ENCODE assay signal across 22 cellular contexts in genomic region chr19:4780860-4781259, GRCh38. TPM values are rescaled to one million over a fixed set of nuclear protein-coding genes. Genes with fewer than 3 reads are reported as not detected.
DNase-seq lines count a peak whose midpoint lies in the region; ATAC-seq and TF ChIP-seq lines count a peak whose summit lies in the region.
"Had no signal": no experiment of that assay in that cellular context is flagged by ENCODE, and none has a peak within 500 bp of the region (broad histone marks: within the 10 kb centered on the region; RNA-seq: fewer than 3 reads in every experiment).

No MANE protein-coding gene starts in this region.

- no peaks in the 10 kb centered on the region for H4K20me1 ChIP-seq in BLaER1
- no peaks in the 10 kb centered on the region for H4K20me1 ChIP-seq in DOHH2 (ENCODE audit: control insufficient read depth, insufficient read depth, low read depth, low read length)
- H4K20me1 ChIP-seq in SU-DHL-6 (ENCODE audit: low read depth, low read length): no peaks in the 10 kb centered on the region

- H3K27me3 ChIP-seq in BLaER1: no peaks in the 10 kb centered on the region
- no peaks in the 10 kb centered on the region for H3K27me3 ChIP-seq in DOHH2 (ENCODE audit: control insufficient read depth, low read length)
- H3K27me3 ChIP-seq in SU-DHL-6 (ENCODE audit: low read length): no peaks in the 10 kb centered on the region
- H3K27me3 ChIP-seq: BE2C had no signal

- H3K27ac ChIP-seq in BLaER1: 0 out of 2 replicates have a peak overlapping the region, but pooled peaks have one; percentile 22
- H3K27ac ChIP-seq in DOHH2 (ENCODE audit: low read depth, low read length): peak overlapping the region; percentile 90
- no peak overlapping the region for H3K27ac ChIP-seq in SU-DHL-6 (ENCODE audit: low read depth, low read length)
- H3K27ac ChIP-seq: A549, C4-2B had no signal

- TF ChIP-seq CTCF in DOHH2 (IDR thresholded peaks at IDR 0.05; ENCODE audit: low read depth, low read length, poor library complexity, severe bottlenecking): no peak
- no peak for TF ChIP-seq CTCF in SU-DHL-6 (IDR thresholded peaks at IDR 0.05; ENCODE audit: insufficient read depth, low read length, poor library complexity, severe bottlenecking)

- H3K4me1 Mint-ChIP-seq in naive thymus-derived CD8-positive, alpha-beta T cell: no peaks in the 10 kb centered on the region
- H3K4me1 Mint-ChIP-seq: GM23338 had no signal

- H3K4me3 ChIP-seq in BLaER1 (no peak overlapping the region), DOHH2 (ENCODE audit: low read length) (peak overlapping the region; percentile 68), SU-DHL-6 (ENCODE audit: insufficient read depth, low read length, poor library complexity, severe bottlenecking) (no peak overlapping the region)
- H3K4me3 ChIP-seq: A549, GM23338 had no signal

- no peak overlapping the region for H3K27ac Mint-ChIP-seq in naive thymus-derived CD8-positive, alpha-beta T cell
- H3K27ac Mint-ChIP-seq: CD8-positive, alpha-beta T cell; GM23338; H9; HFFc6 had no signal

- H3K27me3 Mint-ChIP-seq in naive thymus-derived CD8-positive, alpha-beta T cell: peaks cover under 1 to 39% (median 15%) of the 10 kb centered on the region in 5 donors

- no peak overlapping the region for H3K9ac ChIP-seq in BLaER1
- H3K9ac ChIP-seq in SU-DHL-6 (ENCODE audit: low read length): no peak overlapping the region

- H3K4me2 ChIP-seq in BLaER1 (peak overlapping the region; percentile 55), DOHH2 (ENCODE audit: low read length) (peak overlapping the region; percentile 69), SU-DHL-6 (ENCODE audit: low read depth, low read length, poor library complexity, severe bottlenecking) (peak overlapping the region; percentile 9)
- H3K4me2 ChIP-seq: A549, GM23338 had no signal

- peak overlapping the region; percentile 29 for H2AFZ ChIP-seq in SU-DHL-6 (ENCODE audit: low read depth, low read length, severe bottlenecking)
- H2AFZ ChIP-seq: GM23338 had no signal

- H3F3A ChIP-seq in DOHH2 (ENCODE audit: control insufficient read depth, insufficient read depth) (peaks cover 7% of the 10 kb centered on the region), SU-DHL-6 (ENCODE audit: insufficient read depth) (no peaks in the 10 kb centered on the region)

- peaks cover 34% of the 10 kb centered on the region for H3K79me2 ChIP-seq in DOHH2 (ENCODE audit: control insufficient read depth, low read length)
- no peaks in the 10 kb centered on the region for H3K79me2 ChIP-seq in SU-DHL-6 (ENCODE audit: insufficient read depth, low read length)

- H3K9me3 ChIP-seq in BLaER1: peaks cover 10% of the 10 kb centered on the region
- H3K9me3 ChIP-seq in DOHH2 (ENCODE audit: control insufficient read depth, insufficient read depth, low read length): peaks cover 3% of the 10 kb centered on the region; the same call in 1 of the 2 replicates
- H3K9me3 ChIP-seq in SU-DHL-6 (ENCODE audit: insufficient read depth, low read length): no peaks in the 10 kb centered on the region
- H3K9me3 ChIP-seq: BE2C, Caco-2 had no signal

- H3K36me3 ChIP-seq in BLaER1 (no peaks in the 10 kb centered on the region), DOHH2 (ENCODE audit: control insufficient read depth, low read length) (peaks cover 13% of the 10 kb centered on the region), SU-DHL-6 (ENCODE audit: low read length) (no peaks in the 10 kb centered on the region)
- H3K36me3 ChIP-seq: BE2C had no signal

- no peak for DNase-seq in NCI-H146 (lab: John Stamatoyannopoulos, UW)
- no peak for DNase-seq in naive thymus-derived CD8-positive, alpha-beta T cell
- DNase-seq in nucleus accumbens (lab: John Stamatoyannopoulos, UW): no peak
- DNase-seq: 8988T; ACHN; AML-193; BE2C; Caco-2; CD4-positive, CD25-positive, alpha-beta regulatory T cell; CD8-positive, alpha-beta T cell; DMS153; DND-41; EL; GDM1; H9; HFFc6 had no signal

- no peak for ATAC-seq in naive thymus-derived CD8-positive, alpha-beta T cell
- ATAC-seq: A549; CD8-positive, alpha-beta T cell; GM23338 had no signal

- H3K4me3 Mint-ChIP-seq in naive thymus-derived CD8-positive, alpha-beta T cell: no peak overlapping the region
- H3K4me3 Mint-ChIP-seq: CD4-positive, CD25-positive, alpha-beta regulatory T cell; CD8-positive, alpha-beta T cell; GM23338; H9; HFFc6 had no signal

- H3K36me3 Mint-ChIP-seq in naive thymus-derived CD8-positive, alpha-beta T cell: peaks cover 2 to 8% (median 4%) of the 10 kb centered on the region in 3 donors
- H3K36me3 Mint-ChIP-seq: CD4-positive, CD25-positive, alpha-beta regulatory T cell had no signal

- peaks cover 0 to 4% (median 0%) of the 10 kb centered on the region in 9 donors for H3K9me3 Mint-ChIP-seq in naive thymus-derived CD8-positive, alpha-beta T cell

- POLR2A ChIA-PET in naive thymus-derived CD8-positive, alpha-beta T cell (lab: Charles Lee): no interaction called here

- H3K9me2 ChIP-seq in DOHH2 (replicated peaks; ENCODE audit: control insufficient read depth, low read length): no peaks in the 10 kb centered on the region
- no peaks in the 10 kb centered on the region for H3K9me2 ChIP-seq in SU-DHL-6 (replicated peaks; ENCODE audit: insufficient read depth, low read length)

- peaks cover 94% of the 10 kb centered on the region for H3K4me1 ChIP-seq in BLaER1
- peaks cover 78% of the 10 kb centered on the region for H3K4me1 ChIP-seq in DOHH2 (ENCODE audit: control insufficient read depth, low read length)
- H3K4me1 ChIP-seq: A549, Caco-2 had no signal

RNA-seq across cellular contexts. Expression of gene FEM1A, which starts 10.7 kb away (rescaled TPM):
- 10 to 100 TPM; 15.1 to 15.2 TPM for total RNA-seq in naive thymus-derived CD8-positive, alpha-beta T cell
- 1 to 10 TPM; 1.7 to 3.6 (median 2.5) TPM for polyA plus RNA-seq in naive thymus-derived CD8-positive, alpha-beta T cell

RNA-seq across cellular contexts. Expression of gene TICAM1, which starts 50.7 kb away (rescaled TPM):
- 1 to 10 TPM; 7.2 to 7.6 TPM for total RNA-seq in naive thymus-derived CD8-positive, alpha-beta T cell
- polyA plus RNA-seq in naive thymus-derived CD8-positive, alpha-beta T cell: 1 to 10 TPM; 2.4 to 8.5 (median 3.3) TPM

RNA-seq across cellular contexts. Expression of gene DPP9, which starts 57.2 kb away (rescaled TPM):
- total RNA-seq in naive thymus-derived CD8-positive, alpha-beta T cell: 10 to 100 TPM; 82.3 to 86.6 TPM
- polyA plus RNA-seq in naive thymus-derived CD8-positive, alpha-beta T cell: 10 to 100 TPM; 16.1 to 30.6 (median 21.9) TPM

Comparison
In these comparisons a context has a peak if more than half of its experiments do, and no peak if none do; other contexts are left out.
1. H3K4me2 ChIP-seq: peak in every context shown above with its lines; median percentile 69 in DOHH2; 55 in BLaER1; 9 in SU-DHL-6.